Comparison of ENCODE assay signal across 9 cellular contexts in genomic region chr3:187737401-187738088, GRCh38. TPM values are rescaled to one million over a fixed set of nuclear protein-coding genes. Genes with fewer than 3 reads are reported as not detected.
DNase-seq lines count a peak whose midpoint lies in the region; ATAC-seq and TF ChIP-seq lines count a peak whose summit lies in the region.
"Had no signal": no experiment of that assay in that cellular context is flagged by ENCODE, and none has a peak within 500 bp of the region (broad histone marks: within the 10 kb centered on the region; RNA-seq: fewer than 3 reads in every experiment).

No MANE protein-coding gene starts in this region.

- peak overlapping the region; percentile 99 to 100 for H3K27ac Mint-ChIP-seq in natural killer cell treated with Interleukin-12 subunit alpha and Interleukin-12 subunit beta and Interleukin-15 and Interleukin-18, amount 100 ng/mL, for 72 hours

- H3K4me1 Mint-ChIP-seq in natural killer cell treated with Interleukin-12 subunit alpha and Interleukin-12 subunit beta and Interleukin-15 and Interleukin-18, amount 100 ng/mL, for 72 hours (ENCODE audit: low read depth in 2 of 2) = peaks cover 57 to 66% of the 10 kb centered on the region in 2 donors

- H3K27me3 Mint-ChIP-seq in natural killer cell treated with Interleukin-12 subunit alpha and Interleukin-12 subunit beta and Interleukin-15 and Interleukin-18, amount 100 ng/mL, for 72 hours = no peaks in the 10 kb centered on the region

- TF ChIP-seq POLR2A in thyroid gland (IDR thresholded peaks at IDR 0.05) = peak in 1 of 2 donors; percentile 36

- intact Hi-C loops in thyroid gland (cut with DNase I) = loop anchor here (5.0 to 10.0 kb wide), 2 partner anchors 1307 to 1410 kb away; no protein-coding TSS in a partner anchor

- peaks cover 15% of the 10 kb centered on the region for H3K36me3 Mint-ChIP-seq in natural killer cell treated with Interleukin-12 subunit alpha and Interleukin-12 subunit beta and Interleukin-15 and Interleukin-18, amount 100 ng/mL, for 72 hours

- H3K27ac ChIP-seq in thyroid gland = peak overlapping the region; percentile 90 to 100 (median 97)

- no peaks in the 10 kb centered on the region for H3K27me3 ChIP-seq in thyroid gland

- no peaks in the 10 kb centered on the region for H3K9me3 Mint-ChIP-seq in natural killer cell treated with Interleukin-12 subunit alpha and Interleukin-12 subunit beta and Interleukin-15 and Interleukin-18, amount 100 ng/mL, for 72 hours

- 1 to 2% methylated on average over 40 to 41 of the region's 41 CpGs for WGBS in thyroid gland, 2 donors

- peak; percentile 62 to 74 for ATAC-seq in natural killer cell treated with Interleukin-12 subunit alpha and Interleukin-12 subunit beta and Interleukin-15 and Interleukin-18, amount 100 ng/mL, for 72 hours
- no peak for ATAC-seq in HG03045 (IDR thresholded peaks at IDR 0.05; ENCODE audit: unreplicated experiment)

- peaks cover 24 to 38% of the 10 kb centered on the region in 2 donors for H3K4me1 ChIP-seq in thyroid gland

- H3K36me3 ChIP-seq in thyroid gland = peaks cover under 1 to 12% of the 10 kb centered on the region in 2 donors

- DNase-seq in Daoy (ENCODE audit: low read depth) (peak; percentile 74), NCI-H2107 (lab: John Stamatoyannopoulos, UW) (peak; percentile 24), activated gamma-delta T cell (lab: John Stamatoyannopoulos, UW) (peak; percentile 33), fibroblast of villous mesenchyme (ENCODE audit: low read depth) (peak; percentile 83), thyroid gland (peak; percentile 64 to 75), GF-D8 (lab: John Stamatoyannopoulos, UW) (no peak)
- DNase-seq in natural killer cell treated with Interleukin-12 subunit alpha and Interleukin-12 subunit beta and Interleukin-15 and Interleukin-18, amount 100 ng/mL, for 72 hours (ENCODE audit: low spot score) = peak; percentile 97

- no peaks in the 10 kb centered on the region for H3K9me3 ChIP-seq in thyroid gland

- H3K4me3 Mint-ChIP-seq in natural killer cell treated with Interleukin-12 subunit alpha and Interleukin-12 subunit beta and Interleukin-15 and Interleukin-18, amount 100 ng/mL, for 72 hours = peak overlapping the region; percentile 99

- H3K4me3 ChIP-seq in fibroblast of villous mesenchyme (ENCODE audit: low read depth, low read length) (peak overlapping the region; percentile 93), thyroid gland (replicated peaks in 1 of 3) (peak overlapping the region in 2 of 3 donors; percentile 6 to 42)

- TF ChIP-seq CTCF in fibroblast of villous mesenchyme (IDR thresholded peaks at IDR 0.05; ENCODE audit: insufficient read depth, low read depth, low read length) = peak; percentile 15
- TF ChIP-seq CTCF in thyroid gland (IDR thresholded peaks at IDR 0.05) = peak in 2 of 6 experiments; percentile 9 to 16

RNA-seq across cellular contexts. Expression of gene BCL6, which starts 7.7 kb away (rescaled TPM):
- 1.8 and 2.3 TPM in 2 replicates for total RNA-seq in Daoy (2014; rRNA removed; shearing (Covaris generic))
- total RNA-seq in fibroblast of villous mesenchyme (17.4 and 26.8 TPM in 2 replicates), thyroid gland (100 to 1,000 TPM in 1 of 4 donors, 10 to 100 TPM in 3; 40.3 to 109 (median 67.2) TPM)
- total RNA-seq in natural killer cell treated with Interleukin-12 subunit alpha and Interleukin-12 subunit beta and Interleukin-15 and Interleukin-18, amount 100 ng/mL, for 72 hours = 100 to 1,000 TPM in 1 of 2 donors, 10 to 100 TPM in 1; 67.8 to 158 TPM

RNA-seq across cellular contexts. Expression of gene RTP2, which starts 35.2 kb away (rescaled TPM):
- total RNA-seq in Daoy (2014; rRNA removed; shearing (Covaris generic)) = not detected in 2 replicates
- total RNA-seq in fibroblast of villous mesenchyme (not detected in 2 replicates), thyroid gland (not detected)
- not detected for total RNA-seq in natural killer cell treated with Interleukin-12 subunit alpha and Interleukin-12 subunit beta and Interleukin-15 and Interleukin-18, amount 100 ng/mL, for 72 hours
- total RNA-seq: T-helper 2 cell treated with Interferon-gamma antibody and Interleukin-4, amounts not matched to agents 100 ng/mL and 5 ng/mL, for 36 hours had no signal
